Comparison of ENCODE assay signal across 17 cellular contexts in the genomic region with DNA sequence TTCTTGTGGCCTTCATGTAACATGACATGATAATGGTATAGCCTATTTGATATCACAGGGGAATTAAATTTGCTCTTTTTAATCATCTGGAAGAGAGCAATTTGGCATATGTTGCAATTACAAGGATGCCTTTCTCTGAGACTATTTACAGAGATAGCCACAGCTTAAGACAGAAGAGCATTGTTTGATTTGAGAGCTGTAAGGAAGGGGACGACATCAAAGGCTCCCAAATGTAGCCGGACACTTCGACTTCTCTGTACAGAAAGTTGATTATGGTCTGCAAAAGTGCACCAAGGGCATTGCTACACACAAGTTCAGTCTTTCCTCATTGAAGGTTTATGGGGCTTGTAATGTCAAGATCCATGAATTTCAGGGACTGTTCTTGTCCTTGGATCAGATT.
DNase-seq lines count a peak whose midpoint lies in the region; ATAC-seq and TF ChIP-seq lines count a peak whose summit lies in the region.
"Had no signal": no experiment of that assay in that cellular context is flagged by ENCODE, and none has a peak within 500 bp of the region (broad histone marks: within the 10 kb centered on the region; RNA-seq: fewer than 3 reads in every experiment).

No MANE protein-coding gene starts in this region.

- TF ChIP-seq CTCF in nephron (IDR thresholded peaks at IDR 0.05; ENCODE audit: unreplicated experiment in 3 of 3) (no peak), adrenal gland (IDR thresholded peaks at IDR 0.05) (no peak)

- no peaks in the 10 kb centered on the region for H3K36me3 Mint-ChIP-seq in nephron (ENCODE audit: low read depth)
- H3K36me3 Mint-ChIP-seq: CD14-positive monocyte had no signal

- H3K27me3 Mint-ChIP-seq in nephron (ENCODE audit: low read depth): no peaks in the 10 kb centered on the region
- H3K27me3 Mint-ChIP-seq: CD4-positive, alpha-beta T cell had no signal

- no peak for ATAC-seq in HG02973 (IDR thresholded peaks at IDR 0.05; ENCODE audit: unreplicated experiment)

- no peak for TF ChIP-seq POLR2A in adrenal gland (IDR thresholded peaks at IDR 0.05)

- no peaks in the 10 kb centered on the region for H3K4me1 ChIP-seq in adrenal gland (replicated peaks in 1 of 2)
- H3K4me1 ChIP-seq: BE2C; BLaER1 treated with 17β-estradiol and CSF1 and Interleukin-3, amounts not matched to agents 10 nM and 100 nM had no signal

- no peaks in the 10 kb centered on the region for H3K36me3 ChIP-seq in adrenal gland (replicated peaks in 1 of 2)
- H3K36me3 ChIP-seq: BE2C; BLaER1 treated with 17β-estradiol and CSF1 and Interleukin-3, amounts not matched to agents 10 nM and 100 nM had no signal

- no peaks in the 10 kb centered on the region for H3K9me3 ChIP-seq in adrenal gland (replicated peaks in 1 of 3)
- H3K9me3 ChIP-seq: BE2C; BLaER1 treated with 17β-estradiol and CSF1 and Interleukin-3, amounts not matched to agents 10 nM and 100 nM; Caco-2 had no signal

- intact Hi-C loops in adrenal gland (cut with DNase I): no loop called here

- peak; percentile 35 for DNase-seq in COLO829 (ENCODE audit: low spot score)
- peak; percentile 19 for DNase-seq in globus pallidus (ENCODE audit: low spot score)
- peak; percentile 20 for DNase-seq in superior temporal gyrus (ENCODE audit: extremely low spot score)
- no peak for DNase-seq in middle frontal gyrus (ENCODE audit: extremely low spot score, low spot score)
- DNase-seq in adrenal gland: no peak
- DNase-seq: BE2C; Caco-2; CD4-positive, alpha-beta T cell; DMS153; DND-41; H7; HCEC 1CT had no signal

- no peak overlapping the region for H3K4me3 ChIP-seq in adrenal gland
- H3K4me3 ChIP-seq: BLaER1 treated with 17β-estradiol and CSF1 and Interleukin-3, amounts not matched to agents 10 nM and 100 nM had no signal

- WGBS in adrenal gland, 4 donors: 49 to 59% (median 52%) methylated on average over 3 of the region's 3 CpGs

- H3K27me3 ChIP-seq in adrenal gland: no peaks in the 10 kb centered on the region
- H3K27me3 ChIP-seq: BE2C; BLaER1 treated with 17β-estradiol and CSF1 and Interleukin-3, amounts not matched to agents 10 nM and 100 nM had no signal

- peaks cover 3% of the 10 kb centered on the region for H3K9me3 Mint-ChIP-seq in nephron
- H3K9me3 Mint-ChIP-seq: CD4-positive, alpha-beta T cell had no signal

- no peak overlapping the region for H3K27ac ChIP-seq in adrenal gland
- H3K27ac ChIP-seq: 22Rv1; BLaER1 treated with 17β-estradiol and CSF1 and Interleukin-3, amounts not matched to agents 10 nM and 100 nM had no signal

- no peak overlapping the region for H3K4me3 Mint-ChIP-seq in nephron
- H3K4me3 Mint-ChIP-seq: CD14-positive monocyte; CD4-positive, alpha-beta T cell had no signal

- peaks cover 21% of the 10 kb centered on the region for H3K4me1 Mint-ChIP-seq in nephron
- H3K4me1 Mint-ChIP-seq: CD14-positive monocyte had no signal

- H3K27ac Mint-ChIP-seq in nephron: peak overlapping the region; percentile 40 to 88 (median 51)
- H3K27ac Mint-ChIP-seq: CD14-positive monocyte; CD4-positive, alpha-beta T cell had no signal

Comparison
In these comparisons a context has a peak if more than half of its experiments do, and no peak if none do; other contexts are left out.
1. DNase-seq: peak in COLO829 (single experiment), globus pallidus (single experiment) and superior temporal gyrus (single experiment); none in middle frontal gyrus (single experiment) and adrenal gland (0 of 7).